In genomic region chr10:90930971-90931841, GRCh38 we compare ENCODE assay signal across 8 cellular contexts. TPM values are rescaled to one million over a fixed set of nuclear protein-coding genes. Genes with fewer than 3 reads are reported as not detected.
DNase-seq lines count a peak whose midpoint lies in the region; ATAC-seq and TF ChIP-seq lines count a peak whose summit lies in the region.

No MANE protein-coding gene starts in this region.

- intact Hi-C loops in prostate gland (cut with DNase I): loop anchor here (5.0 kb wide), 1 partner anchor 36 kb away; no protein-coding TSS in a partner anchor

- H3K9me3 ChIP-seq in prostate gland: no peaks in the 10 kb centered on the region

- WGBS in prostate gland: 66% methylated on average over 6 of the region's 6 CpGs

- no peaks in the 10 kb centered on the region for H3K27me3 ChIP-seq in prostate gland (replicated peaks; ENCODE audit: insufficient read depth)

- no peak for TF ChIP-seq CTCF in prostate gland (IDR thresholded peaks at IDR 0.05)

- H3K4me3 ChIP-seq in prostate gland: no peak overlapping the region

- TF ChIP-seq POLR2A in prostate gland (IDR thresholded peaks at IDR 0.05): no peak

- no peaks in the 10 kb centered on the region for H3K36me3 ChIP-seq in prostate gland

- peak overlapping the region; percentile 20 to 56 for H3K27ac ChIP-seq in prostate gland

- ATAC-seq in SK-N-SH treated with all-trans-retinoic acid at 6 μM for 48 hours: peak; percentile 81
- ATAC-seq in HG02973 (IDR thresholded peaks at IDR 0.05; ENCODE audit: unreplicated experiment): no peak

- peak; percentile 93 for DNase-seq in Daoy (ENCODE audit: low read depth)
- DNase-seq in glomerular endothelial cell (ENCODE audit: extremely low read depth, low read depth, low spot score): peak; percentile 96
- DNase-seq in prostate gland (ENCODE audit: low spot score): no peak
- no peak for DNase-seq in activated CD4-positive, alpha-beta T cell treated with anti-CD3 and anti-CD28 coated beads for 4 hours
- no peak for DNase-seq in stimulated activated CD4-positive, alpha-beta T cell treated with anti-CD3 and anti-CD28 coated beads, Interleukin-2, amount 100 ng/mL, for 24 hours
- DNase-seq in SKM-1 treated with dmso at 0.1 percent for 144 hours (lab: John Stamatoyannopoulos, UW; ENCODE audit: unreplicated experiment): no peak

- no peaks in the 10 kb centered on the region for H3K4me1 ChIP-seq in prostate gland (replicated peaks)

TF ChIP-seq in SK-N-SH treated with all-trans-retinoic acid at 6 μM for 48 hours, 23 proteins besides CTCF, POLR2A, EP300 and RAD21:
- TF ChIP-seq POU6F1 (CRISPR knock-in tag; IDR thresholded peaks at IDR 0.05; ENCODE audit: borderline replicate concordance, low read depth) (no peak), PPARA (CRISPR knock-in tag; IDR thresholded peaks at IDR 0.05; ENCODE audit: borderline replicate concordance) (no peak), ISL1 (CRISPR knock-in tag; IDR thresholded peaks at IDR 0.05) (peak; percentile 88), CSRNP3 (CRISPR knock-in tag; IDR thresholded peaks at IDR 0.05) (0 out of 2 replicates have a peak, but pooled peaks have one; percentile 59), CSDC2 (CRISPR knock-in tag; IDR thresholded peaks at IDR 0.05) (no peak), PATZ1 (CRISPR knock-in tag; IDR thresholded peaks at IDR 0.05; ENCODE audit: borderline replicate concordance) (peak; percentile 92), TSHZ2 (CRISPR knock-in tag; IDR thresholded peaks at IDR 0.05) (no peak), TOX (CRISPR knock-in tag; IDR thresholded peaks at IDR 0.05; ENCODE audit: borderline replicate concordance) (no peak), GLIS3 (CRISPR knock-in tag; IDR thresholded peaks at IDR 0.05) (0 out of 2 replicates have a peak, but pooled peaks have one; percentile 4), ESRRG (CRISPR knock-in tag; IDR thresholded peaks at IDR 0.05) (peak; percentile 49; the same call in 1 of the 2 replicates), CREB5 (CRISPR knock-in tag; IDR thresholded peaks at IDR 0.05; ENCODE audit: low read depth) (peak; percentile 80; the same call in 1 of the 2 replicates), BACH2 (CRISPR knock-in tag; IDR thresholded peaks at IDR 0.05; ENCODE audit: borderline replicate concordance) (no peak), ZFP3 (CRISPR knock-in tag; IDR thresholded peaks at IDR 0.05) (no peak; the same call in 1 of the 2 replicates)
TF ChIP-seq in SK-N-SH treated with all-trans-retinoic acid at 6 μM for 48 hours: peak in this region for 6.

RNA-seq across cellular contexts. Expression of gene ANKRD1, which starts 10.3 kb away (rescaled TPM):
- total RNA-seq in Daoy (2014; rRNA removed; shearing (Covaris generic)): 94.4 and 124 TPM in 2 replicates
- total RNA-seq in glomerular endothelial cell (168 and 436 TPM in 2 replicates), prostate gland (10 to 100 TPM in 1 of 2 donors, not detected in 1; 20.0 TPM)

RNA-seq across cellular contexts. Expression of gene RPP30, which starts 59.4 kb away (rescaled TPM):
- total RNA-seq in Daoy (2014; rRNA removed; shearing (Covaris generic)): 76.5 and 97.4 TPM in 2 replicates
- total RNA-seq in glomerular endothelial cell (34.8 and 50.2 TPM in 2 replicates), prostate gland (10 to 100 TPM; 37.1 to 43.6 TPM)

Comparison
In these comparisons a context has a peak if more than half of its experiments do, and no peak if none do; other contexts are left out.
1. DNase-seq: peak in Daoy (single experiment) and glomerular endothelial cell (single experiment); none in prostate gland (single experiment), activated CD4-positive, alpha-beta T cell treated with anti-CD3 and anti-CD28 coated beads for 4 hours (0 of 2), stimulated activated CD4-positive, alpha-beta T cell treated with anti-CD3 and anti-CD28 coated beads, Interleukin-2, amount 100 ng/mL, for 24 hours (0 of 2) and SKM-1 treated with dmso at 0.1 percent for 144 hours (single experiment).